Comparison of ENCODE assay signal across 9 cellular contexts in genomic region chr5:172102913-172103629, GRCh38.
A peak's percentile ranks its signal among the peaks of the same experiment; 100 is the strongest.
DNase-seq lines count a peak whose midpoint lies in the region; TF ChIP-seq lines count a peak whose summit lies in the region.
"Had no signal": no experiment of that assay in that cellular context is flagged by ENCODE, and none has a peak within 500 bp of the region (broad histone marks: within the 10 kb centered on the region; RNA-seq: fewer than 3 reads in every experiment).

No MANE protein-coding gene starts in this region.

- intact Hi-C loops in left ventricle myocardium inferior (cut with micrococcal nuclease): loop anchor here (10.0 kb wide), 1 partner anchor 182 kb away; the partner anchor contains the start of gene UBTD2

- peaks cover 21% of the 10 kb centered on the region for H3K36me3 ChIP-seq in left ventricle myocardium inferior

- no peak overlapping the region for H3K4me3 ChIP-seq in left ventricle myocardium inferior
- H3K4me3 ChIP-seq: SK-N-MC had no signal

- no peaks in the 10 kb centered on the region for H3K27me3 ChIP-seq in left ventricle myocardium inferior (ENCODE audit: low read depth)
- H3K27me3 ChIP-seq: neutrophil had no signal

- TF ChIP-seq CTCF in left ventricle myocardium inferior (IDR thresholded peaks at IDR 0.05; ENCODE audit: borderline replicate concordance): no peak

- H3K27ac ChIP-seq in left ventricle myocardium inferior (replicated peaks): peak overlapping the region; percentile 81
- H3K27ac ChIP-seq: SK-N-MC had no signal

- H3K9me3 ChIP-seq in left ventricle myocardium inferior (replicated peaks): no peaks in the 10 kb centered on the region
- H3K9me3 ChIP-seq: neutrophil had no signal

- DNase-seq in HS-27A (ENCODE audit: low read depth) (peak; percentile 63), left ventricle myocardium inferior (peak; percentile 63), smooth muscle cell of the brain vasculature (ENCODE audit: low read depth, low spot score) (peak; percentile 69), NCI-H1105 treated with DMSO at 0.1 percent for 48 hours (lab: John Stamatoyannopoulos, UW) (no peak), NCI-H128 (lab: John Stamatoyannopoulos, UW; ENCODE audit: unreplicated experiment) (no peak), medulla oblongata (ENCODE audit: extremely low spot score) (no peak)
- DNase-seq in activated T-cell treated with anti-CD3 and anti-CD28 coated beads, Interleukin-2, amount 50 U/mL, for 48 hours: peak; percentile 62 to 68

- H3K4me1 ChIP-seq in left ventricle myocardium inferior: peaks cover 46% of the 10 kb centered on the region

Comparison
In these comparisons a context has a peak if more than half of its experiments do, and no peak if none do; other contexts are left out.
1. DNase-seq: peak in HS-27A (single experiment), activated T-cell treated with anti-CD3 and anti-CD28 coated beads, Interleukin-2, amount 50 U/mL, for 48 hours (2 of 2), left ventricle myocardium inferior (single experiment) and smooth muscle cell of the brain vasculature (single experiment); none in NCI-H1105 treated with DMSO at 0.1 percent for 48 hours (single experiment), NCI-H128 (single experiment) and medulla oblongata (single experiment).